Comparison of ENCODE assay signal across 21 cellular contexts in the genomic region with DNA sequence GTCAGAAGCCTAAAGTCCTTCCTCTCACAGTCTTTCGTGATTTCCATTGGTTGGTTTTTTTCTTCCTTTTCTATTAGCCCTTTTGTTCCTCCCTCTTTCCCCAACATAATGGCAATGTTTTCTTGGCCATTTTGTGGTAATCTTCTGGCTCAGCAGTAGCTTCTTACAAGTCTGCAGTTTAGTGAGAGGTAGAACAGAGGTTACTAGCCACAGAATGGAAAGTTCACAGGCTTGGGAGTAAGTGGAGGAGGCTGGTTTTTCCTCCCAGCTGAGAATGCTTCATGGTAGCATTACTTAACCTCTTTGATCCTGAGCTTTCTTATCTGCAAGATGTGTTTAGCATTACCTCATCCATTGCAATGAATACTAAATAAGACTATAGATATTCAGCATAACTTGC.
DNase-seq lines count a peak whose midpoint lies in the region; ATAC-seq and TF ChIP-seq lines count a peak whose summit lies in the region.
"Had no signal": no experiment of that assay in that cellular context is flagged by ENCODE, and none has a peak within 500 bp of the region (broad histone marks: within the 10 kb centered on the region; RNA-seq: fewer than 3 reads in every experiment).

No MANE protein-coding gene starts in this region.

- no peak overlapping the region for H3K4me3 ChIP-seq in IMR-90 (ENCODE audit: insufficient read depth, low read depth, low read length)
- H3K4me3 ChIP-seq in astrocyte of the spinal cord (ENCODE audit: low read depth, low read length), result no peak overlapping the region
- H3K4me3 ChIP-seq in neuronal stem cell (ENCODE audit: low read length in 2 of 2), result no peak overlapping the region
- H3K4me3 ChIP-seq: GM23248, Peyer's patch had no signal

- H3K9ac ChIP-seq in IMR-90 (ENCODE audit: low read depth, low read length) (no peak overlapping the region), neuronal stem cell (ENCODE audit: low read depth, low read length, poor library complexity) (no peak overlapping the region)
- H3K9ac ChIP-seq: GM23248 had no signal

- H3K27ac ChIP-seq in IMR-90 (ENCODE audit: insufficient read depth, low read length) (no peak overlapping the region), neuronal stem cell (replicated peaks; ENCODE audit: low read length) (peak overlapping the region; percentile 25), substantia nigra (ENCODE audit: low read depth, low read length, poor library complexity, severe bottlenecking) (no peak overlapping the region)
- H3K27ac ChIP-seq: C4-2B, GM23248, Peyer's patch had no signal

- TF ChIP-seq CTCF in IMR-90 (conservative IDR thresholded peaks at IDR 0.05; ENCODE audit: low read depth, low read length) (no peak), astrocyte of the spinal cord (IDR thresholded peaks at IDR 0.05; ENCODE audit: low read depth, low read length) (no peak)

- CTCF ChIA-PET in IMR-90 (lab: Yijun Ruan, JAX), result no interaction called here

- POLR2A ChIA-PET in IMR-90 (lab: Charles Lee; ENCODE audit: unreplicated experiment), result no interaction called here

- ATAC-seq in IMR-90 (ENCODE audit: low read depth) (no peak), GM21825 (IDR thresholded peaks at IDR 0.05; ENCODE audit: unreplicated experiment) (no peak)
- ATAC-seq: SK-N-SH treated with all-trans-retinoic acid at 6 μM for 48 hours had no signal

- H3K4me2 ChIP-seq in IMR-90 (ENCODE audit: low read depth, low read length) (no peak overlapping the region), neuronal stem cell (ENCODE audit: insufficient read depth, low read length, poor library complexity, severe bottlenecking) (no peak overlapping the region)

- H2AK5ac ChIP-seq in IMR-90 (ENCODE audit: low read depth, low read length), result no peak overlapping the region
- H2AK5ac ChIP-seq in neuronal stem cell (ENCODE audit: low read depth, low read length), result no peak overlapping the region

- H3K79me1 ChIP-seq in IMR-90 (ENCODE audit: low read depth in 1 of 2, low read length in 2 of 2), result no peaks in the 10 kb centered on the region
- H3K79me1 ChIP-seq in neuronal stem cell (ENCODE audit: low read depth, low read length), result no peaks in the 10 kb centered on the region

- intact Hi-C loops in IMR-90 (cut with micrococcal nuclease), result no loop called here

- H3K9me1 ChIP-seq in IMR-90 (ENCODE audit: insufficient read depth, low read length), result no peaks in the 10 kb centered on the region

- no peak overlapping the region for H2BK20ac ChIP-seq in IMR-90 (ENCODE audit: low read depth, low read length)

- no peak overlapping the region for H3K4ac ChIP-seq in IMR-90 (ENCODE audit: low read depth, low read length)
- no peak overlapping the region for H3K4ac ChIP-seq in neuronal stem cell (ENCODE audit: low read length)

- H3K4me1 ChIP-seq in IMR-90 (ENCODE audit: control insufficient read depth, insufficient read depth, low read length) (no peaks in the 10 kb centered on the region), neuronal stem cell (ENCODE audit: control insufficient read depth in 2 of 2, insufficient read depth in 1 of 2, low read depth in 1 of 2, low read length in 2 of 2) (peaks cover 3 to 11% of the 10 kb centered on the region in 2 donors)
- H3K4me1 ChIP-seq: Peyer's patch had no signal

- TF ChIP-seq POLR2A in IMR-90 (IDR thresholded peaks at IDR 0.05; ENCODE audit: low read depth, low read length), result no peak

- H4K20me1 ChIP-seq in IMR-90 (ENCODE audit: insufficient read depth, low read length), result no peaks in the 10 kb centered on the region

- no peak overlapping the region for H2AK9ac ChIP-seq in IMR-90 (replicated peaks; ENCODE audit: low read depth, low read length, poor library complexity)

- no peak for TF ChIP-seq RAD21 in IMR-90 (IDR thresholded peaks at IDR 0.05; ENCODE audit: low read length)

- H3K36me3 ChIP-seq in IMR-90 (ENCODE audit: control insufficient read depth, insufficient read depth, low read length), result no peaks in the 10 kb centered on the region
- H3K36me3 ChIP-seq in neuronal stem cell (replicated peaks in 1 of 2; ENCODE audit: control insufficient read depth in 2 of 2, insufficient read depth in 2 of 2, low read length in 2 of 2), result no peaks in the 10 kb centered on the region
- H3K36me3 ChIP-seq: Peyer's patch had no signal

- H2AFZ ChIP-seq in IMR-90 (replicated peaks; ENCODE audit: low read length, poor library complexity) (no peak overlapping the region), neuronal stem cell (ENCODE audit: low read length) (peak overlapping the region; percentile 60)
- H2AFZ ChIP-seq: GM23248 had no signal

- no CpG with 5 or more reads among the region's 1 CpG for whole genome bisulfite sequencing in IMR-90 (ENCODE audit: extremely low coverage in 2 of 2, insufficient read length in 1 of 2), 2 experiments
- WGBS in neuronal stem cell (ENCODE audit: extremely low coverage in 2 of 2, insufficient read length in 2 of 2, insufficient replicate concordance in 1 of 2), 2 donors, result no CpG with 5 or more reads among the region's 1 CpG

- no peak overlapping the region for H2BK12ac ChIP-seq in neuronal stem cell (ENCODE audit: low read length)

- no peak overlapping the region for H3K23ac ChIP-seq in IMR-90 (ENCODE audit: low read depth, low read length)
- no peak overlapping the region for H3K23ac ChIP-seq in neuronal stem cell (ENCODE audit: low read depth, low read length, poor library complexity)

- DNase-seq in IMR-90 (peak; percentile 22), astrocyte of the spinal cord (ENCODE audit: low read depth, low spot score) (peak; percentile 56), iris pigment epithelial cell (ENCODE audit: low read depth) (peak; percentile 79), neuronal stem cell (ENCODE audit: low spot score) (no peak), C1 segment of cervical spinal cord (lab: John Stamatoyannopoulos, UW) (no peak), substantia nigra (lab: John Stamatoyannopoulos, UW) (no peak)
- DNase-seq: Calu3; CD8-positive, alpha-beta memory T cell; EL; GF-D8; GM23248; HCEC 1CT; NCI-H1105; NCI-H146; NCI-H2029; NCI-H345; NCI-H524; Peyer's patch had no signal

- H4K5ac ChIP-seq in IMR-90 (ENCODE audit: low read depth, low read length), result no peak overlapping the region

- H3K18ac ChIP-seq in IMR-90 (ENCODE audit: low read depth, low read length) (no peak overlapping the region), neuronal stem cell (ENCODE audit: low read length) (no peak overlapping the region)

- H3K56ac ChIP-seq in IMR-90 (ENCODE audit: extremely low read depth, insufficient read depth, low read length), result no peak overlapping the region

- H3K14ac ChIP-seq in IMR-90 (replicated peaks; ENCODE audit: low read depth, low read length), result no peak overlapping the region
- H3K14ac ChIP-seq in neuronal stem cell (ENCODE audit: low read length), result no peak overlapping the region

- no peak overlapping the region for H2BK5ac ChIP-seq in IMR-90 (ENCODE audit: low read depth, low read length, poor library complexity, severe bottlenecking)
- no peak overlapping the region for H2BK5ac ChIP-seq in neuronal stem cell (ENCODE audit: low read length)

- no peak overlapping the region for H4K8ac ChIP-seq in IMR-90 (ENCODE audit: low read depth in 2 of 2, low read length in 2 of 2)
- no peak overlapping the region for H4K8ac ChIP-seq in neuronal stem cell (ENCODE audit: low read depth, low read length)

- no peak overlapping the region for H2BK15ac ChIP-seq in IMR-90 (ENCODE audit: low read depth, low read length)
- no peak overlapping the region for H2BK15ac ChIP-seq in neuronal stem cell (ENCODE audit: low read length)

- H4K91ac ChIP-seq in IMR-90 (ENCODE audit: insufficient read depth, low read depth, low read length) (no peak overlapping the region), neuronal stem cell (ENCODE audit: low read depth, low read length, poor library complexity) (no peak overlapping the region)

- no peaks in the 10 kb centered on the region for H3K9me3 ChIP-seq in IMR-90 (ENCODE audit: control insufficient read depth, insufficient read depth, low read length)
- no peaks in the 10 kb centered on the region for H3K9me3 ChIP-seq in neuronal stem cell (replicated peaks in 1 of 2; ENCODE audit: control insufficient read depth in 2 of 2, insufficient read depth in 1 of 2, low read depth in 1 of 2, low read length in 2 of 2)
- H3K9me3 ChIP-seq: Peyer's patch had no signal

- no peak overlapping the region for H2BK120ac ChIP-seq in IMR-90 (ENCODE audit: low read depth, low read length)
- no peak overlapping the region for H2BK120ac ChIP-seq in neuronal stem cell (ENCODE audit: low read depth, low read length)

- peaks cover 2% of the 10 kb centered on the region; the same call in 1 of the 2 replicates for H3K27me3 ChIP-seq in IMR-90 (ENCODE audit: control insufficient read depth, insufficient read depth, low read length)
- no peaks in the 10 kb centered on the region for H3K27me3 ChIP-seq in neuronal stem cell (ENCODE audit: control insufficient read depth in 3 of 3, insufficient read depth in 3 of 3, low read depth in 1 of 3, low read length in 3 of 3)
- H3K27me3 ChIP-seq: Peyer's patch had no signal

- in situ Hi-C loops in IMR-90 (cut with MboI; ENCODE audit: low sequenced_read_pairs), result no loop called here
- in situ Hi-C loops in astrocyte of the spinal cord (cut with HindIII; ENCODE audit: low sequenced_read_pairs), result no loop called here

- dilution Hi-C loops in IMR-90 (cut with HindIII; ENCODE audit: low sequenced_read_pairs, unreplicated experiment), result no loop called here

- no TSS peak for BruUV-seq in IMR-90 (replicated peaks; lab: Mats Ljungman, UMichigan)

TF ChIP-seq in IMR-90, 13 proteins besides CTCF, POLR2A, EP300 and RAD21 (continues in another document):
- TF ChIP-seq FOS (IDR thresholded peaks at IDR 0.05; ENCODE audit: low read depth, low read length) (no peak), BHLHE40 (IDR thresholded peaks at IDR 0.05; ENCODE audit: low read depth, low read length) (no peak), MAZ (IDR thresholded peaks at IDR 0.05; ENCODE audit: borderline replicate concordance, low read depth, low read length) (no peak), MAFK (IDR thresholded peaks at IDR 0.05; ENCODE audit: low read depth, low read length) (no peak), MXI1 (IDR thresholded peaks at IDR 0.05; ENCODE audit: borderline replicate concordance, low read depth, low read length) (no peak), RCOR1 (IDR thresholded peaks at IDR 0.05; ENCODE audit: insufficient replicate concordance, low read length) (no peak), CHD1 (IDR thresholded peaks at IDR 0.05; ENCODE audit: low read depth, low read length) (no peak), CEBPB (IDR thresholded peaks at IDR 0.05; ENCODE audit: low read depth, low read length) (no peak)
- TF ChIP-seq, protein P1, sequence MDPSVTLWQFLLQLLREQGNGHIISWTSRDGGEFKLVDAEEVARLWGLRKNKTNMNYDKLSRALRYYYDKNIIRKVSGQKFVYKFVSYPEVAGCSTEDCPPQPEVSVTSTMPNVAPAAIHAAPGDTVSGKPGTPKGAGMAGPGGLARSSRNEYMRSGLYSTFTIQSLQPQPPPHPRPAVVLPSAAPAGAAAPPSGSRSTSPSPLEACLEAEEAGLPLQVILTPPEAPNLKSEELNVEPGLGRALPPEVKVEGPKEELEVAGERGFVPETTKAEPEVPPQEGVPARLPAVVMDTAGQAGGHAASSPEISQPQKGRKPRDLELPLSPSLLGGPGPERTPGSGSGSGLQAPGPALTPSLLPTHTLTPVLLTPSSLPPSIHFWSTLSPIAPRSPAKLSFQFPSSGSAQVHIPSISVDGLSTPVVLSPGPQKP (IDR thresholded peaks at IDR 0.05; ENCODE audit: borderline replicate concordance, low read depth, low read length), result no peak

Comparison
In these comparisons a context has a peak if more than half of its experiments do, and no peak if none do; other contexts are left out.
1. DNase-seq: peak in IMR-90 (single experiment), astrocyte of the spinal cord (single experiment) and iris pigment epithelial cell (single experiment); none in neuronal stem cell (single experiment), C1 segment of cervical spinal cord (0 of 14) and substantia nigra (0 of 49).